In the genomic region with DNA sequence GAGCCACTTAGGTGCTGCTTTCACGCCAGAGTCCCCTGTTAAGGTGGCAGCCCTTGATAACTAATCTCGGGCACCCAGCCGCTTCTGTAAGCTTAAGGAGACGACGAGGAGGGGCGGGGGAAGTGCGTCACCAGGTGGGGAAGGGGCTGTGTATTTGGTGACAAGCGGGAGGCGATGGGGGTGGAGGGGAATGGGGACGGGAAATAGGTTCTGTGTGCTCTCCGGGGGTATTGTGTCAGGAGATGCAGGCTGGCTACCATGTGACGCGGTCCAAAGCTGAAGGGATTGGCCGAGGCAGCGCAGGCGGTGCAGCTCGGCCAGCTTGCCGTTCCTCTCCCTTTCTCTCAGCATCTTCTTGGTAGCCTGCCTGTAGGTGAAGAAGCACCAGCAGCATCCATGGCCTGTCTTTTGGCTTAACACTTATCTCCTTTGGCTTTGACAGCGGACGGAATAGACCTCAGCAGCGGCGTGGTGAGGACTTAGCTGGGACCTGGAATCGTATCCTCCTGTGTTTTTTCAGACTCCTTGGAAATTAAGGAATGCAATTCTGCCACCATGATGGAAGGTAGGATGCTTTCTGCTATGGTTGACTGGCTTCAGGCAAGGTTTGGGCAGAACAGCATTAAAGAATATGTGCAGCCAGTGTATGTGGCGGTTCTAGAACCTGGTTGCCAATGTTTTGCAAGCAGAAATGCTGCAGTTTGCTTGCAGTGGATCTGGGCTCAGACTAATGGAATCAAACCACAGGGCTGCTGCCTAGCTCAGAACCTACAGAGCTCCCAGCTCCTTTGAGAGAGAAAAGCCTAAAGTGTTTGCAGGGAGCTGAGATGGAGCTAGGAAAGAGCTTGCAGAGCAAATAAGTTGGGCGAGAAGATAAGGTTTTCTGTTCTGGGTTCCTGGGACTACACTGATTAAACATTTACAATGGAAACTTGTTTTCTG, we compare ENCODE assay signal across 9 cellular contexts. TPM values are rescaled to one million over a fixed set of nuclear protein-coding genes. Genes with fewer than 3 reads are reported as not detected.
DNase-seq lines count a peak whose midpoint lies in the region; ATAC-seq and TF ChIP-seq lines count a peak whose summit lies in the region.
"Had no signal": no experiment of that assay in that cellular context is flagged by ENCODE, and none has a peak within 500 bp of the region (broad histone marks: within the 10 kb centered on the region; RNA-seq: fewer than 3 reads in every experiment).

A gene with protein sequence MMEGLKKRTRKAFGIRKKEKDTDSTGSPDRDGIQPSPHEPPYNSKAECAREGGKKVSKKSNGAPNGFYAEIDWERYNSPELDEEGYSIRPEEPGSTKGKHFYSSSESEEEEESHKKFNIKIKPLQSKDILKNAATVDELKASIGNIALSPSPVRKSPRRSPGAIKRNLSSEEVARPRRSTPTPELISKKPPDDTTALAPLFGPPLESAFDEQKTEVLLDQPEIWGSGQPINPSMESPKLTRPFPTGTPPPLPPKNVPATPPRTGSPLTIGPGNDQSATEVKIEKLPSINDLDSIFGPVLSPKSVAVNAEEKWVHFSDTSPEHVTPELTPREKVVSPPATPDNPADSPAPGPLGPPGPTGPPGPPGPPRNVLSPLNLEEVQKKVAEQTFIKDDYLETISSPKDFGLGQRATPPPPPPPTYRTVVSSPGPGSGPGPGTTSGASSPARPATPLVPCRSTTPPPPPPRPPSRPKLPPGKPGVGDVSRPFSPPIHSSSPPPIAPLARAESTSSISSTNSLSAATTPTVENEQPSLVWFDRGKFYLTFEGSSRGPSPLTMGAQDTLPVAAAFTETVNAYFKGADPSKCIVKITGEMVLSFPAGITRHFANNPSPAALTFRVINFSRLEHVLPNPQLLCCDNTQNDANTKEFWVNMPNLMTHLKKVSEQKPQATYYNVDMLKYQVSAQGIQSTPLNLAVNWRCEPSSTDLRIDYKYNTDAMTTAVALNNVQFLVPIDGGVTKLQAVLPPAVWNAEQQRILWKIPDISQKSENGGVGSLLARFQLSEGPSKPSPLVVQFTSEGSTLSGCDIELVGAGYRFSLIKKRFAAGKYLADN (plus strand): TSS at position 350 of the 942 bp plus-strand sequence. CDS start 206 bp downstream, at position 556.

- H4K20me1 ChIP-seq in OCI-LY7 (ENCODE audit: insufficient read depth, low read length) = no peaks in the 10 kb centered on the region
- H4K20me1 ChIP-seq: BLaER1 treated with 17β-estradiol and CSF1 and Interleukin-3, amounts not matched to agents 10 nM and 100 nM had no signal

- TF ChIP-seq POLR2A in suprapubic skin (IDR thresholded peaks at IDR 0.05) = no peak

- intact Hi-C loops in OCI-LY7 (cut with micrococcal nuclease; ENCODE audit: unreplicated experiment) = no loop called here

- H3K27me3 Mint-ChIP-seq in T-helper 17 cell (peaks cover 65% of the 10 kb centered on the region), mesothelial cell of epicardium (ENCODE audit: low read depth) (peaks cover 19% of the 10 kb centered on the region)

- H3K9me2 ChIP-seq in OCI-LY7 (ENCODE audit: insufficient read depth, low read length) = no peaks in the 10 kb centered on the region

- TF ChIP-seq CTCF in mesothelial cell of epicardium (IDR thresholded peaks at IDR 0.05; ENCODE audit: unreplicated experiment) = no peak
- no peak for TF ChIP-seq CTCF in suprapubic skin (IDR thresholded peaks at IDR 0.05)
- no peak for TF ChIP-seq CTCF in OCI-LY7 (conservative IDR thresholded peaks at IDR 0.05; ENCODE audit: low read length)

- H2AFZ ChIP-seq in OCI-LY7 (ENCODE audit: low read length) = no peak within 1 kb of the TSS

- H3K27ac ChIP-seq in esophagus (ENCODE audit: low read depth in 2 of 2, low read length in 1 of 2) = peak within 1 kb of the TSS; percentile 62 to 67
- H3K27ac ChIP-seq in suprapubic skin = peak within 1 kb of the TSS; percentile 19
- H3K27ac ChIP-seq in OCI-LY7 (ENCODE audit: low read depth, low read length, poor library complexity, severe bottlenecking) = no peak within 1 kb of the TSS
- H3K27ac ChIP-seq: BLaER1 treated with 17β-estradiol and CSF1 and Interleukin-3, amounts not matched to agents 10 nM and 100 nM had no signal

- H3K4me1 Mint-ChIP-seq in T-helper 17 cell = peaks cover 9% of the 10 kb centered on the region
- peaks cover 20% of the 10 kb centered on the region for H3K4me1 Mint-ChIP-seq in mesothelial cell of epicardium

- H3K27me3 ChIP-seq in esophagus (ENCODE audit: control insufficient read depth in 1 of 2, insufficient read depth in 2 of 2, low read length in 2 of 2) (no peaks in the 10 kb centered on the region), suprapubic skin (peaks cover 18% of the 10 kb centered on the region)

- WGBS in esophagus, 2 donors = 24 to 35% methylated on average over 24 to 25 of the region's 25 CpGs
- WGBS in suprapubic skin = 26% methylated on average over 25 of the region's 25 CpGs

- no peaks in the 10 kb centered on the region for H3K79me2 ChIP-seq in OCI-LY7 (ENCODE audit: insufficient read depth, low read depth, low read length)

- no peak within 1 kb of the TSS for H3K4me2 ChIP-seq in OCI-LY7 (ENCODE audit: low read length)
- H3K4me2 ChIP-seq: BLaER1 treated with 17β-estradiol and CSF1 and Interleukin-3, amounts not matched to agents 10 nM and 100 nM had no signal

- H3K9me3 ChIP-seq in T-helper 17 cell (ENCODE audit: control insufficient read depth, low read length, poor library complexity, severe bottlenecking) (no peaks in the 10 kb centered on the region), esophagus (ENCODE audit: control insufficient read depth in 2 of 2, insufficient read depth in 1 of 2, low read depth in 1 of 2, low read length in 1 of 2) (no peaks in the 10 kb centered on the region), suprapubic skin (no peaks in the 10 kb centered on the region), OCI-LY7 (ENCODE audit: low read length) (no peaks in the 10 kb centered on the region)

- H3K27ac Mint-ChIP-seq in T-helper 17 cell (peak within 1 kb of the TSS; percentile 73), mesothelial cell of epicardium (peak within 1 kb of the TSS; percentile 47)

- H3K4me1 ChIP-seq in esophagus (ENCODE audit: control insufficient read depth in 2 of 2, insufficient read depth in 2 of 2, low read length in 1 of 2) (no peaks in the 10 kb centered on the region), suprapubic skin (peaks cover 13% of the 10 kb centered on the region), OCI-LY7 (ENCODE audit: insufficient read depth, low read length, poor library complexity, severe bottlenecking) (no peaks in the 10 kb centered on the region)

- H3K36me3 Mint-ChIP-seq in T-helper 17 cell (ENCODE audit: low read depth) (peaks cover 5% of the 10 kb centered on the region), mesothelial cell of epicardium (no peaks in the 10 kb centered on the region)

- BruUV-seq in OCI-LY7 (replicated peaks; lab: Mats Ljungman, UMichigan) = no TSS peak

- no peaks in the 10 kb centered on the region for H3K9me3 Mint-ChIP-seq in mesothelial cell of epicardium

- no peaks in the 10 kb centered on the region for H3K36me3 ChIP-seq in esophagus (ENCODE audit: control insufficient read depth in 2 of 2, insufficient read depth in 2 of 2, low read length in 1 of 2)
- H3K36me3 ChIP-seq in suprapubic skin = no peaks in the 10 kb centered on the region
- H3K36me3 ChIP-seq in OCI-LY7 (ENCODE audit: insufficient read depth, low read length) = no peaks in the 10 kb centered on the region
- H3K36me3 ChIP-seq: BLaER1 treated with 17β-estradiol and CSF1 and Interleukin-3, amounts not matched to agents 10 nM and 100 nM had no signal

- CTCF ChIA-PET in OCI-LY7 (lab: Charles Lee; ENCODE audit: unreplicated experiment) = interaction anchor here (0.6 kb wide), 1 partner anchor 350 kb away, joined by 3 read pairs; no protein-coding TSS in a partner anchor

- POLR2A ChIA-PET in OCI-LY7 (lab: Charles Lee) = interaction anchor here (1.9 kb wide), 1 partner anchor 19 kb away, joined by 5 read pairs; no protein-coding TSS in a partner anchor

- H3K4me3 Mint-ChIP-seq in T-helper 17 cell (peak within 1 kb of the TSS; percentile 87), mesothelial cell of epicardium (peak within 1 kb of the TSS; percentile 86)

- peak; percentile 37 for ATAC-seq in T-helper 17 cell

- DNase-seq in NCI-H524 (lab: John Stamatoyannopoulos, UW) (peak; percentile 20 to 46), NCI-H524 treated with DMSO at 0.1 percent for 48 hours (lab: John Stamatoyannopoulos, UW) (no peak), T-helper 17 cell (no peak), mesothelial cell of epicardium (ENCODE audit: low spot score in 2 of 2, unreplicated experiment in 2 of 2) (no peak), suprapubic skin (ENCODE audit: low spot score in 2 of 2) (peak in 1 of 2 donors; percentile 67), OCI-LY7 (ENCODE audit: low spot score) (no peak), DMS114 treated with DMSO at 0.1 percent for 48 hours (lab: John Stamatoyannopoulos, UW; ENCODE audit: unreplicated experiment) (no peak)

- no peak for TF ChIP-seq EP300 in suprapubic skin (IDR thresholded peaks at IDR 0.05)

- H3K4me3 ChIP-seq in esophagus (ENCODE audit: low read depth in 1 of 2, low read length in 2 of 2) = peak within 1 kb of the TSS; percentile 32 to 33
- H3K4me3 ChIP-seq in suprapubic skin = peak within 1 kb of the TSS; percentile 41
- H3K4me3 ChIP-seq in OCI-LY7 (ENCODE audit: low read depth, low read length, poor library complexity, severe bottlenecking) = no peak within 1 kb of the TSS
- H3K4me3 ChIP-seq: BLaER1 treated with 17β-estradiol and CSF1 and Interleukin-3, amounts not matched to agents 10 nM and 100 nM had no signal

RNA-seq across cellular contexts. Expression of the gene that starts here (rescaled TPM):
- under 1 TPM in 1 of 2 donors, not detected in 1; 0.07 TPM for total RNA-seq in T-helper 17 cell
- 1 to 10 TPM in 1 of 2 donors, under 1 TPM in 1; 0.90 to 1.1 TPM for polyA plus RNA-seq in esophagus
- 8.6 to 11.9 TPM (median 9.8 TPM) in 3 replicates for total RNA-seq in mesothelial cell of epicardium
- total RNA-seq in suprapubic skin = 1 to 10 TPM in 1 of 4 donors, under 1 TPM in 3; 0.10 to 2.8 (median 0.66) TPM
- not detected in 2 replicates for total RNA-seq in OCI-LY7 (2014; rRNA removed; shearing (Covaris generic))
- not detected in 2 replicates for total RNA-seq in OCI-LY7 (2022)

Comparison
In these comparisons a context has a peak if more than half of its experiments do, and no peak if none do; other contexts are left out.
1. DNase-seq: peak in NCI-H524 (2 of 2); none in NCI-H524 treated with DMSO at 0.1 percent for 48 hours (single experiment), T-helper 17 cell (0 of 3), mesothelial cell of epicardium (0 of 2), OCI-LY7 (single experiment) and DMS114 treated with DMSO at 0.1 percent for 48 hours (single experiment).
2. Peak in ATAC-seq in T-helper 17 cell; RNA of the gene not detected or under 1 TPM.